25 cellular contexts compared by ENCODE assay signal in the genomic region with DNA sequence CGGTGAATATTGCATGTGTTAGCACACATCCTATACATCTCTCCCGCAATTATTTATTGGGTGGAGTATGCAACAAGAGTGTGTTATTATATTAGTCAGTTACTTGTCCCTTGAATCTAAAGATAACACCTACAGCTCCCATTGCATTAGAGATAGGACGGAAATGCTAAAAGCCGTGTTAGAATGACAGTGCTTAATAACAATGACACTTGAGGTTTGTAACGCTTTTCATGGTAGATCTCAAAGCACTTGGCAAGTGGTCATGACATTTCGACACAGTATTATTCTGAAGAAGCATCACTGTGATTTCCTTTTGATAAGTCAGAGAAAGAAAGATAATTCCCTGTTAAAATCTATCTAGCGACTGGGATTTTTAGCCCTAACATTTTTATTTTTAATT. TPM values are rescaled to one million over a fixed set of nuclear protein-coding genes. Genes with fewer than 3 reads are reported as not detected.
DNase-seq lines count a peak whose midpoint lies in the region; ATAC-seq, FAIRE-seq and TF ChIP-seq lines count a peak whose summit lies in the region.
"Had no signal": no experiment of that assay in that cellular context is flagged by ENCODE, and none has a peak within 500 bp of the region (broad histone marks: within the 10 kb centered on the region; RNA-seq: fewer than 3 reads in every experiment).

No MANE protein-coding gene starts in this region.

- H3K27ac ChIP-seq in GM23248, result peak overlapping the region; percentile 98
- H3K27ac ChIP-seq in fibroblast of lung (ENCODE audit: insufficient read depth, low read length), result peak overlapping the region; percentile 74
- no peak overlapping the region for H3K27ac ChIP-seq in hepatocyte
- H3K27ac ChIP-seq in aorta (ENCODE audit: low read depth in 1 of 2, low read length in 2 of 2), result no peak overlapping the region
- H3K27ac ChIP-seq in spleen, result no peak overlapping the region
- H3K27ac ChIP-seq: adrenal gland, dorsolateral prefrontal cortex, tibial artery had no signal

- TF ChIP-seq CTCF in fibroblast of lung (conservative IDR thresholded peaks at IDR 0.05 in 1 of 2, IDR thresholded peaks at IDR 0.05 in 1 of 2; ENCODE audit: low read depth in 1 of 2, low read length in 2 of 2) (no peak), hepatocyte (IDR thresholded peaks at IDR 0.05; ENCODE audit: poor library complexity) (no peak), spleen (IDR thresholded peaks at IDR 0.05 in 8 of 11, conservative IDR thresholded peaks at IDR 0.05 in 3 of 11) (no peak)

- intact Hi-C loops in aorta (cut with DNase I) (loop anchor here (5.0 to 10.0 kb wide), 7 partner anchors 33 to 535 kb away; a partner anchor contains a TSS), spleen (cut with DNase I; ENCODE audit: low total_unique reads) (loop anchor here (5.0 to 10.0 kb wide), 2 partner anchors 125 to 158 kb away; no protein-coding TSS in a partner anchor)

- H2AFZ ChIP-seq in GM23248 (peak overlapping the region; percentile 57; the same call in 1 of the 2 replicates), fibroblast of lung (ENCODE audit: low read length) (no peak overlapping the region), hepatocyte (no peak overlapping the region)

- H3K79me2 ChIP-seq in GM23248 (ENCODE audit: insufficient read depth) (peaks cover 28% of the 10 kb centered on the region), fibroblast of lung (ENCODE audit: control insufficient read depth, insufficient read depth, low read length) (no peaks in the 10 kb centered on the region), hepatocyte (no peaks in the 10 kb centered on the region)

- H3K27me3 ChIP-seq in GM23248 (replicated peaks; ENCODE audit: insufficient read depth), result no peaks in the 10 kb centered on the region
- H3K27me3 ChIP-seq in fibroblast of lung (ENCODE audit: control insufficient read depth, insufficient read depth, low read length), result no peaks in the 10 kb centered on the region
- no peaks in the 10 kb centered on the region for H3K27me3 ChIP-seq in hepatocyte
- no peaks in the 10 kb centered on the region for H3K27me3 ChIP-seq in aorta (ENCODE audit: control insufficient read depth in 1 of 2, insufficient read depth in 2 of 2, low read length in 1 of 2)
- peaks cover 0 to 9% (median 0%) of the 10 kb centered on the region in 7 donors for H3K27me3 ChIP-seq in spleen (replicated peaks in 1 of 7)
- H3K27me3 ChIP-seq: adrenal gland, tibial artery had no signal

- 77% methylated on average over 7 of the region's 7 CpGs for WGBS in GM23248 (ENCODE audit: low coverage in 1 of 2, low lambda C conversion rate in 2 of 2, missing lambda C conversion rate in 2 of 2), 2 experiments
- 87% methylated on average over 7 of the region's 7 CpGs for WGBS in hepatocyte (ENCODE audit: low lambda C conversion rate, missing lambda C conversion rate)
- 84 to 87% methylated on average over 7 of the region's 7 CpGs for WGBS in aorta, 2 donors
- 68 to 84% (median 77%) methylated on average over 7 of the region's 7 CpGs for WGBS in spleen, 5 donors

- H3K4me1 Mint-ChIP-seq in natural killer cell treated with Interleukin-12 subunit alpha and Interleukin-12 subunit beta and Interleukin-15 and Interleukin-18, amount 100 ng/mL, for 72 hours (ENCODE audit: low read depth in 2 of 2), result peaks cover 26 to 32% of the 10 kb centered on the region in 2 donors
- H3K4me1 Mint-ChIP-seq in T-helper 17 cell, result peaks cover 8% of the 10 kb centered on the region

- H3K9me3 ChIP-seq in GM23248 (ENCODE audit: low read depth), result peaks cover 3% of the 10 kb centered on the region
- no peaks in the 10 kb centered on the region for H3K9me3 ChIP-seq in fibroblast of lung (ENCODE audit: control insufficient read depth, insufficient read depth, low read depth, low read length)
- H3K9me3 ChIP-seq in T-helper 17 cell (ENCODE audit: control insufficient read depth, low read length, poor library complexity, severe bottlenecking), result no peaks in the 10 kb centered on the region
- no peaks in the 10 kb centered on the region for H3K9me3 ChIP-seq in hepatocyte (ENCODE audit: low read depth)
- H3K9me3 ChIP-seq in aorta (ENCODE audit: control insufficient read depth, low read length), result no peaks in the 10 kb centered on the region
- H3K9me3 ChIP-seq in spleen, result peaks cover 0 to 4% (median 0%) of the 10 kb centered on the region in 8 donors
- H3K9me3 ChIP-seq: adrenal gland, tibial artery had no signal

- peak overlapping the region; percentile 82 for H3K4me3 Mint-ChIP-seq in natural killer cell treated with Interleukin-12 subunit alpha and Interleukin-12 subunit beta and Interleukin-15 and Interleukin-18, amount 100 ng/mL, for 72 hours
- no peak overlapping the region for H3K4me3 Mint-ChIP-seq in T-helper 17 cell
- H3K4me3 Mint-ChIP-seq: activated CD8-positive, alpha-beta memory T cell treated with anti-CD3 and anti-CD28 coated beads, Interleukin-2, amount 10 ng/mL, durations not matched to agents 7 days and 5 days; CD4-positive, alpha-beta memory T cell; mesothelial cell of epicardium; neural crest cell had no signal

- H3K9me2 ChIP-seq in GM23248 (ENCODE audit: insufficient read depth) (no peaks in the 10 kb centered on the region), hepatocyte (replicated peaks; ENCODE audit: insufficient read depth) (no peaks in the 10 kb centered on the region)

- in situ Hi-C loops in GM23248 (cut with MboI), result no loop called here

- no peak for TF ChIP-seq POLR2A in spleen (IDR thresholded peaks at IDR 0.05)

- ATAC-seq in natural killer cell treated with Interleukin-12 subunit alpha and Interleukin-12 subunit beta and Interleukin-15 and Interleukin-18, amount 100 ng/mL, for 72 hours, result peak; percentile 75 to 78
- ATAC-seq in T-helper 17 cell (no peak), aorta (ENCODE audit: low FRiP score) (no peak)
- ATAC-seq: left colon, Right ventricle myocardium inferior had no signal

- peaks cover 3% of the 10 kb centered on the region for H3K9me3 Mint-ChIP-seq in natural killer cell treated with Interleukin-12 subunit alpha and Interleukin-12 subunit beta and Interleukin-15 and Interleukin-18, amount 100 ng/mL, for 72 hours
- H3K9me3 Mint-ChIP-seq: mesothelial cell of epicardium, neural crest cell had no signal

- peaks cover 72% of the 10 kb centered on the region for H3F3A ChIP-seq in GM23248 (ENCODE audit: insufficient read depth)

- H3K36me3 Mint-ChIP-seq in natural killer cell treated with Interleukin-12 subunit alpha and Interleukin-12 subunit beta and Interleukin-15 and Interleukin-18, amount 100 ng/mL, for 72 hours, result no peaks in the 10 kb centered on the region
- no peaks in the 10 kb centered on the region for H3K36me3 Mint-ChIP-seq in T-helper 17 cell (ENCODE audit: low read depth)
- H3K36me3 Mint-ChIP-seq: activated CD8-positive, alpha-beta memory T cell treated with anti-CD3 and anti-CD28 coated beads, Interleukin-2, amount 10 ng/mL, durations not matched to agents 7 days and 5 days; CD4-positive, alpha-beta memory T cell; mesothelial cell of epicardium had no signal

- peak; percentile 46 for DNase-seq in GM23248
- DNase-seq in RCC 7860 (ENCODE audit: low spot score), result peak; percentile 45
- DNase-seq in fibroblast of lung (ENCODE audit: low read depth in 2 of 2), result peak in 1 of 2 donors; percentile 17
- no peak for DNase-seq in natural killer cell treated with Interleukin-12 subunit alpha and Interleukin-12 subunit beta and Interleukin-15 and Interleukin-18, amount 100 ng/mL, for 72 hours (ENCODE audit: low spot score)
- no peak for DNase-seq in T-helper 17 cell
- no peak for DNase-seq in hepatocyte (ENCODE audit: low spot score)
- DNase-seq in aorta, result no peak
- DNase-seq in spleen, result no peak
- DNase-seq: activated CD4-positive, alpha-beta T cell treated with anti-CD3 and anti-CD28 coated beads for 4 hours; activated gamma-delta T cell; adrenal gland; caudate nucleus; CD4-positive, alpha-beta memory T cell; dorsolateral prefrontal cortex; left colon; NCI-H524 treated with DMSO at 0.1 percent for 48 hours; SW 1271 had no signal

- H3K4me2 ChIP-seq in GM23248 (ENCODE audit: unreplicated experiment) (peak overlapping the region; percentile 76), fibroblast of lung (ENCODE audit: extremely low read depth, insufficient read depth, low read length) (no peak overlapping the region), hepatocyte (no peak overlapping the region)

- FAIRE-seq in RCC 7860 (lab: Jason Lieb, UNC), result no peak
- FAIRE-seq: H1 had no signal

- H3K4me1 ChIP-seq in GM23248 (ENCODE audit: insufficient read depth) (peaks cover 63% of the 10 kb centered on the region), fibroblast of lung (ENCODE audit: control insufficient read depth, extremely low read depth, insufficient read depth, low read length) (peaks cover 5% of the 10 kb centered on the region), hepatocyte (ENCODE audit: insufficient read depth) (no peaks in the 10 kb centered on the region), aorta (ENCODE audit: control insufficient read depth in 1 of 2, insufficient read depth in 2 of 2, low read length in 2 of 2) (peaks cover 0 to 2% of the 10 kb centered on the region in 2 donors), spleen (peaks cover 0 to 24% (median 8%) of the 10 kb centered on the region in 6 donors)

- H3K27ac Mint-ChIP-seq in natural killer cell treated with Interleukin-12 subunit alpha and Interleukin-12 subunit beta and Interleukin-15 and Interleukin-18, amount 100 ng/mL, for 72 hours, result peak overlapping the region; percentile 88 to 90
- H3K27ac Mint-ChIP-seq in T-helper 17 cell, result no peak overlapping the region
- H3K27ac Mint-ChIP-seq: CD4-positive, alpha-beta memory T cell; mesothelial cell of epicardium; progenitor cell of endocrine pancreas; stimulated activated naive CD8-positive, alpha-beta T cell treated with anti-CD3 and anti-CD28 coated beads, Interleukin-15, Interleukin-2, amounts not matched to agents 100 ng/mL and 50 ng/mL, for 24 hours had no signal

- H3K4me3 ChIP-seq in GM23248 (peak overlapping the region; percentile 54), fibroblast of lung (replicated peaks in 1 of 4; ENCODE audit: control extremely low read depth in 1 of 4, insufficient read depth in 1 of 4, low read depth in 3 of 4, low read length in 4 of 4) (no peak overlapping the region), hepatocyte (no peak overlapping the region), aorta (ENCODE audit: low read length in 2 of 2) (no peak overlapping the region), spleen (no peak overlapping the region)
- H3K4me3 ChIP-seq: adrenal gland, dorsolateral prefrontal cortex, tibial artery had no signal

- H3K36me3 ChIP-seq in GM23248 (ENCODE audit: low read depth) (no peaks in the 10 kb centered on the region), fibroblast of lung (ENCODE audit: control insufficient read depth, insufficient read depth, low read length) (no peaks in the 10 kb centered on the region), hepatocyte (replicated peaks; ENCODE audit: insufficient read depth, low read depth) (no peaks in the 10 kb centered on the region), aorta (ENCODE audit: control insufficient read depth in 1 of 2, insufficient read depth in 2 of 2, low read length in 1 of 2) (no peaks in the 10 kb centered on the region), spleen (no peaks in the 10 kb centered on the region)
- H3K36me3 ChIP-seq: adrenal gland, tibial artery had no signal

- peak overlapping the region; percentile 82 for H3K9ac ChIP-seq in GM23248
- no peak overlapping the region for H3K9ac ChIP-seq in fibroblast of lung (ENCODE audit: insufficient read depth, low read length)

- H3K27me3 Mint-ChIP-seq in natural killer cell treated with Interleukin-12 subunit alpha and Interleukin-12 subunit beta and Interleukin-15 and Interleukin-18, amount 100 ng/mL, for 72 hours, result peaks cover 25 to 31% of the 10 kb centered on the region in 2 donors
- peaks cover 33% of the 10 kb centered on the region for H3K27me3 Mint-ChIP-seq in T-helper 17 cell

- H4K20me1 ChIP-seq in GM23248 (ENCODE audit: insufficient read depth), result no peaks in the 10 kb centered on the region
- no peaks in the 10 kb centered on the region for H4K20me1 ChIP-seq in fibroblast of lung (ENCODE audit: control insufficient read depth, extremely low read depth, insufficient read depth, low read length)
- no peaks in the 10 kb centered on the region for H4K20me1 ChIP-seq in hepatocyte (ENCODE audit: insufficient read depth, poor library complexity, severe bottlenecking)

RNA-seq across cellular contexts. Expression of a gene that starts 33.4 kb away (rescaled TPM):
- 171 and 198 TPM in 2 replicates for total RNA-seq in GM23248 (2014; rRNA removed; shearing (Covaris generic))
- polyA plus RNA-seq in GM23248 (2016; fragmentation: Nextera tagmentation; extraction: Ambion mirVana) (19.0 and 28.1 TPM in 2 replicates), fibroblast of lung (120 and 134 TPM in 2 replicates), hepatocyte (18.5 and 25.6 TPM in 2 replicates), aorta (10 to 100 TPM; 22.0 to 36.7 TPM), spleen (10 to 100 TPM; 21.5 to 63.1 (median 55.2) TPM)
- total RNA-seq in fibroblast of lung (139 and 281 TPM in 2 replicates), T-helper 17 cell (10 to 100 TPM; 19.3 to 19.5 TPM), hepatocyte (63.0 and 78.2 TPM in 2 replicates), aorta (100 to 1,000 TPM; 346 to 374 TPM), spleen (100 to 1,000 TPM; 139 to 280 (median 214) TPM)
- 77.4 and 100 TPM in 2 replicates for polyA plus RNA-seq in fibroblast of lung (2012)
- polyA minus RNA-seq in fibroblast of lung (ENCODE audit: low replicate concordance), result 721 and 815 TPM in 2 replicates
- total RNA-seq in natural killer cell treated with Interleukin-12 subunit alpha and Interleukin-12 subunit beta and Interleukin-15 and Interleukin-18, amount 100 ng/mL, for 72 hours, result 10 to 100 TPM; 40.1 to 70.3 TPM

Comparison
In these comparisons a context has a peak if more than half of its experiments do, and no peak if none do; other contexts are left out.
1. DNase-seq: peak in GM23248 (single experiment) and RCC 7860 (single experiment); none in natural killer cell treated with Interleukin-12 subunit alpha and Interleukin-12 subunit beta and Interleukin-15 and Interleukin-18, amount 100 ng/mL, for 72 hours (single experiment), T-helper 17 cell (0 of 3), hepatocyte (single experiment), aorta (0 of 2) and spleen (single experiment).
2. H3K27ac ChIP-seq: peak in GM23248 (single experiment) and fibroblast of lung (single experiment); none in hepatocyte (single experiment), aorta (0 of 2) and spleen (0 of 8).
3. ATAC-seq: peak in natural killer cell treated with Interleukin-12 subunit alpha and Interleukin-12 subunit beta and Interleukin-15 and Interleukin-18, amount 100 ng/mL, for 72 hours (2 of 2); none in T-helper 17 cell (single experiment) and aorta (single experiment).